12 cellular contexts compared by ENCODE assay signal in genomic region chr1:24915819-24916602, GRCh38. TPM values are rescaled to one million over a fixed set of nuclear protein-coding genes. Genes with fewer than 3 reads are reported as not detected.
DNase-seq lines count a peak whose midpoint lies in the region; ATAC-seq and TF ChIP-seq lines count a peak whose summit lies in the region.
"Had no signal": no experiment of that assay in that cellular context is flagged by ENCODE, and none has a peak within 500 bp of the region (broad histone marks: within the 10 kb centered on the region; RNA-seq: fewer than 3 reads in every experiment).

No MANE protein-coding gene starts in this region.

- peak overlapping the region; percentile 9 to 84 for H3K27ac Mint-ChIP-seq in activated naive CD4-positive, alpha-beta T cell treated with anti-CD3 and anti-CD28 coated beads, Interleukin-2, amount 50 U/mL, for 72 hours
- peak overlapping the region; percentile 72 to 94 for H3K27ac Mint-ChIP-seq in T-cell
- H3K27ac Mint-ChIP-seq in stimulated activated naive B cell treated with anti-CD40 and anti-IgM and Interleukin-4, amounts not matched to agents 10 μg/mL and 1 μg/mL and 100 μg/mL, for 72 hours: peak overlapping the region; percentile 88

- WGBS in upper lobe of left lung, 2 donors: 67 to 68% methylated on average over 10 to 21 of the region's 21 CpGs

- ATAC-seq in activated naive CD4-positive, alpha-beta T cell treated with anti-CD3 and anti-CD28 coated beads, Interleukin-2, amount 50 U/mL, for 72 hours: no peak
- ATAC-seq in T-cell (replicated peaks in 1 of 4) (no peak), upper lobe of left lung (ENCODE audit: low FRiP score in 2 of 2) (no peak), GM18517 (IDR thresholded peaks at IDR 0.05; ENCODE audit: unreplicated experiment) (no peak)
- ATAC-seq in stimulated activated naive B cell treated with anti-CD40 and anti-IgM and Interleukin-4, amounts not matched to agents 10 μg/mL and 1 μg/mL and 100 μg/mL, for 72 hours (replicated peaks): peak; percentile 62 to 67
- ATAC-seq: left ventricle myocardium superior had no signal

- no peaks in the 10 kb centered on the region for H3K9me3 Mint-ChIP-seq in activated naive CD4-positive, alpha-beta T cell treated with anti-CD3 and anti-CD28 coated beads, Interleukin-2, amount 50 U/mL, for 72 hours
- H3K9me3 Mint-ChIP-seq in T-cell: no peaks in the 10 kb centered on the region
- no peaks in the 10 kb centered on the region for H3K9me3 Mint-ChIP-seq in stimulated activated naive B cell treated with anti-CD40 and anti-IgM and Interleukin-4, amounts not matched to agents 10 μg/mL and 1 μg/mL and 100 μg/mL, for 72 hours

- peaks cover 20 to 40% of the 10 kb centered on the region in 2 donors for H3K36me3 Mint-ChIP-seq in activated naive CD4-positive, alpha-beta T cell treated with anti-CD3 and anti-CD28 coated beads, Interleukin-2, amount 50 U/mL, for 72 hours
- H3K36me3 Mint-ChIP-seq in T-cell: peaks cover 53% of the 10 kb centered on the region
- peaks cover 64 to 71% of the 10 kb centered on the region in 2 donors for H3K36me3 Mint-ChIP-seq in stimulated activated naive B cell treated with anti-CD40 and anti-IgM and Interleukin-4, amounts not matched to agents 10 μg/mL and 1 μg/mL and 100 μg/mL, for 72 hours

- no peak for TF ChIP-seq CTCF in upper lobe of left lung (IDR thresholded peaks at IDR 0.05)

- peak overlapping the region in 1 of 4 donors; percentile 54 for H3K27ac ChIP-seq in upper lobe of left lung

- TF ChIP-seq EP300 in upper lobe of left lung (IDR thresholded peaks at IDR 0.05): no peak

- no peaks in the 10 kb centered on the region for H3K9me3 ChIP-seq in upper lobe of left lung

- no peaks in the 10 kb centered on the region for H3K36me3 ChIP-seq in upper lobe of left lung

- POLR2A ChIA-PET in T-cell (lab: Charles Lee): no interaction called here

- TF ChIP-seq POLR2A in upper lobe of left lung (IDR thresholded peaks at IDR 0.05): no peak

- peaks cover 45 to 93% (median 82%) of the 10 kb centered on the region in 3 donors for H3K4me1 Mint-ChIP-seq in T-cell
- H3K4me1 Mint-ChIP-seq in stimulated activated naive B cell treated with anti-CD40 and anti-IgM and Interleukin-4, amounts not matched to agents 10 μg/mL and 1 μg/mL and 100 μg/mL, for 72 hours: peaks cover 44 to 75% of the 10 kb centered on the region in 2 donors

- no peak for DNase-seq in activated naive CD4-positive, alpha-beta T cell treated with anti-CD3 and anti-CD28 coated beads, Interleukin-2, amount 50 U/mL, for 72 hours (ENCODE audit: low spot score in 2 of 2)
- no peak for DNase-seq in activated naive CD4-positive, alpha-beta T cell (lab: John Stamatoyannopoulos, UW)
- DNase-seq in T-cell: no peak
- peak; percentile 93 for DNase-seq in glomerular visceral epithelial cell (ENCODE audit: extremely low spot score)
- no peak for DNase-seq in stimulated activated naive B cell treated with anti-CD40 and anti-IgM and Interleukin-4, amounts not matched to agents 10 μg/mL and 1 μg/mL and 100 μg/mL, for 72 hours
- DNase-seq in upper lobe of left lung: no peak
- no peak for DNase-seq in amniotic stem cell (lab: John Stamatoyannopoulos, UW)
- DNase-seq: caudate nucleus, COR-L47, left ventricle myocardium superior, NCI-H1048 had no signal

- no peaks in the 10 kb centered on the region for H3K27me3 Mint-ChIP-seq in T-cell
- H3K27me3 Mint-ChIP-seq in stimulated activated naive B cell treated with anti-CD40 and anti-IgM and Interleukin-4, amounts not matched to agents 10 μg/mL and 1 μg/mL and 100 μg/mL, for 72 hours: no peaks in the 10 kb centered on the region

- CTCF ChIA-PET in T-cell (lab: Charles Lee): no interaction called here

- H3K4me3 Mint-ChIP-seq in T-cell: peak overlapping the region in 1 of 3 donors; percentile 40
- H3K4me3 Mint-ChIP-seq in stimulated activated naive B cell treated with anti-CD40 and anti-IgM and Interleukin-4, amounts not matched to agents 10 μg/mL and 1 μg/mL and 100 μg/mL, for 72 hours: no peak overlapping the region

- H3K27me3 ChIP-seq in upper lobe of left lung: no peaks in the 10 kb centered on the region

- no peak overlapping the region for H3K4me3 ChIP-seq in upper lobe of left lung

- no peaks in the 10 kb centered on the region for H3K4me1 ChIP-seq in upper lobe of left lung

RNA-seq across cellular contexts. Expression of gene RUNX3, which starts 14.1 kb away (rescaled TPM):
- 100 to 1,000 TPM; 119 to 136 TPM for total RNA-seq in activated naive CD4-positive, alpha-beta T cell treated with anti-CD3 and anti-CD28 coated beads, Interleukin-2, amount 50 U/mL, for 72 hours
- total RNA-seq in T-cell: 100 to 1,000 TPM; 140 to 220 (median 145) TPM
- 10 to 100 TPM in 4 of 6 donors, 1 to 10 TPM in 2; 4.2 to 15.6 (median 10.1) TPM for total RNA-seq in upper lobe of left lung

Comparison
In these comparisons a context has a peak if more than half of its experiments do, and no peak if none do; other contexts are left out.
1. ATAC-seq: peak in stimulated activated naive B cell treated with anti-CD40 and anti-IgM and Interleukin-4, amounts not matched to agents 10 μg/mL and 1 μg/mL and 100 μg/mL, for 72 hours (2 of 2); none in activated naive CD4-positive, alpha-beta T cell treated with anti-CD3 and anti-CD28 coated beads, Interleukin-2, amount 50 U/mL, for 72 hours (0 of 2), T-cell (0 of 4), upper lobe of left lung (0 of 2) and GM18517 (single experiment).
2. RNA of gene RUNX3, which starts 14.1 kb away (total RNA-seq): 140 to 220 TPM in T-cell and 119 to 136 TPM in activated naive CD4-positive, alpha-beta T cell treated with anti-CD3 and anti-CD28 coated beads, Interleukin-2, amount 50 U/mL, for 72 hours; 4.2 to 15.6 TPM in upper lobe of left lung; every median in the first group is over 4 times any median in the second.
3. Peak in every context shown above with its lines, with median percentiles within 50 percentile points of each other: H3K27ac Mint-ChIP-seq.